ENCODE assay signal across 1 cellular context in the genomic region with DNA sequence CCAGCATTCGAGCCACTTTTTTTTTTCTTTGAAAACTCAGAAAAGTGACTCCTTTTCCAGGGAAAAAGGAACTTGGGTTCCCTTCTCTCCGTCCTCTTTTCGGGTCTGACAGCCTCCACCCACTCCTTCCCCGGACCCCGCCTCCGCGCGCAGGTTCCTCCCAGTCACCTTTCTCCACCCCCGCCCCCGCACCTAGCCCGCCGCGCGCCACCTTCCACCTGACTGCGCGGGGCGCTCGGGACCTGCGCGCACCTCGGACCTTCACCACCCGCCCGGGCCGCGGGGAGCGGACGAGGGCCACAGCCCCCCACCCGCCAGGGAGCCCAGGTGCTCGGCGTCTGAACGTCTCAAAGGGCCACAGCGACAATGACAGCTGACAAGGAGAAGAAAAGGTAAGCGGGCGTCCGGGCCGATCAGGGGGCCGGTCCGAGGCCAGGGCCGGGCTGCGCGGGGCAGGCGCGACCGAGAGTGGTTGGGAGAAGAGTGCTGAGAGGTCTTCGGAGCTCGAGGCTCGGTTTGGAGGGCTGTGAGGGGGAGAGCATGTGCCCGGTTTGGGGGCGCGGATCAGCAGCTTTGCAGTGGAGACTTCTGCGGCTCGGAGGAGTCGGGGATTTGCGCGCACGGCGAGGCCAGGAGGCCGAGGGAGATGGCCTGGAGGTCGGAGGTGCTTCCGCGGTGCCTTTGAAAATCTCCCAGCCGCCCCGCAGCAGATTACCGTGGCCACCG.
TF ChIP-seq lines count a peak whose summit lies in the region.

No MANE protein-coding gene starts in this region.

TF ChIP-seq in HepG2, 621 proteins besides CTCF, POLR2A, EP300 and RAD21 (continued from another document and continues in another):
- no peak for TF ChIP-seq RFX1 (IDR thresholded peaks at IDR 0.05)
- TF ChIP-seq, protein P1, sequence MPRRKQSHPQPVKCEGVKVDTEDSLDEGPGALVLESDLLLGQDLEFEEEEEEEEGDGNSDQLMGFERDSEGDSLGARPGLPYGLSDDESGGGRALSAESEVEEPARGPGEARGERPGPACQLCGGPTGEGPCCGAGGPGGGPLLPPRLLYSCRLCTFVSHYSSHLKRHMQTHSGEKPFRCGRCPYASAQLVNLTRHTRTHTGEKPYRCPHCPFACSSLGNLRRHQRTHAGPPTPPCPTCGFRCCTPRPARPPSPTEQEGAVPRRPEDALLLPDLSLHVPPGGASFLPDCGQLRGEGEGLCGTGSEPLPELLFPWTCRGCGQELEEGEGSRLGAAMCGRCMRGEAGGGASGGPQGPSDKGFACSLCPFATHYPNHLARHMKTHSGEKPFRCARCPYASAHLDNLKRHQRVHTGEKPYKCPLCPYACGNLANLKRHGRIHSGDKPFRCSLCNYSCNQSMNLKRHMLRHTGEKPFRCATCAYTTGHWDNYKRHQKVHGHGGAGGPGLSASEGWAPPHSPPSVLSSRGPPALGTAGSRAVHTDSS (CRISPR knock-in tag; conservative IDR thresholded peaks at IDR 0.05) = peak; percentile 43; the same call in 1 of the 2 replicates
- TF ChIP-seq, protein P2, sequence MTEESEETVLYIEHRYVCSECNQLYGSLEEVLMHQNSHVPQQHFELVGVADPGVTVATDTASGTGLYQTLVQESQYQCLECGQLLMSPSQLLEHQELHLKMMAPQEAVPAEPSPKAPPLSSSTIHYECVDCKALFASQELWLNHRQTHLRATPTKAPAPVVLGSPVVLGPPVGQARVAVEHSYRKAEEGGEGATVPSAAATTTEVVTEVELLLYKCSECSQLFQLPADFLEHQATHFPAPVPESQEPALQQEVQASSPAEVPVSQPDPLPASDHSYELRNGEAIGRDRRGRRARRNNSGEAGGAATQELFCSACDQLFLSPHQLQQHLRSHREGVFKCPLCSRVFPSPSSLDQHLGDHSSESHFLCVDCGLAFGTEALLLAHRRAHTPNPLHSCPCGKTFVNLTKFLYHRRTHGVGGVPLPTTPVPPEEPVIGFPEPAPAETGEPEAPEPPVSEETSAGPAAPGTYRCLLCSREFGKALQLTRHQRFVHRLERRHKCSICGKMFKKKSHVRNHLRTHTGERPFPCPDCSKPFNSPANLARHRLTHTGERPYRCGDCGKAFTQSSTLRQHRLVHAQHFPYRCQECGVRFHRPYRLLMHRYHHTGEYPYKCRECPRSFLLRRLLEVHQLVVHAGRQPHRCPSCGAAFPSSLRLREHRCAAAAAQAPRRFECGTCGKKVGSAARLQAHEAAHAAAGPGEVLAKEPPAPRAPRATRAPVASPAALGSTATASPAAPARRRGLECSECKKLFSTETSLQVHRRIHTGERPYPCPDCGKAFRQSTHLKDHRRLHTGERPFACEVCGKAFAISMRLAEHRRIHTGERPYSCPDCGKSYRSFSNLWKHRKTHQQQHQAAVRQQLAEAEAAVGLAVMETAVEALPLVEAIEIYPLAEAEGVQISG (CRISPR knock-in tag; IDR thresholded peaks at IDR 0.05) = peak; percentile 43
- TF ChIP-seq, protein P3, sequence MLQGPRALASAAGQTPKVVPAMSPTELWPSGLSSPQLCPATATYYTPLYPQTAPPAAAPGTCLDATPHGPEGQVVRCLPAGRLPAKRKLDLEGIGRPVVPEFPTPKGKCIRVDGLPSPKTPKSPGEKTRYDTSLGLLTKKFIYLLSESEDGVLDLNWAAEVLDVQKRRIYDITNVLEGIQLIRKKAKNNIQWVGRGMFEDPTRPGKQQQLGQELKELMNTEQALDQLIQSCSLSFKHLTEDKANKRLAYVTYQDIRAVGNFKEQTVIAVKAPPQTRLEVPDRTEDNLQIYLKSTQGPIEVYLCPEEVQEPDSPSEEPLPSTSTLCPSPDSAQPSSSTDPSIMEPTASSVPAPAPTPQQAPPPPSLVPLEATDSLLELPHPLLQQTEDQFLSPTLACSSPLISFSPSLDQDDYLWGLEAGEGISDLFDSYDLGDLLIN (CRISPR knock-in tag; IDR thresholded peaks at IDR 0.05; ENCODE audit: borderline replicate concordance) = no peak
- TF ChIP-seq PRPF4 (IDR thresholded peaks at IDR 0.05; ENCODE audit: low read depth, low read length, poor library complexity, severe bottlenecking) = no peak
- no peak for TF ChIP-seq THYN1 (CRISPR knock-in tag; IDR thresholded peaks at IDR 0.05; ENCODE audit: borderline replicate concordance, low read depth)
- peak; percentile 80; the same call in 1 of the 2 replicates for TF ChIP-seq SALL2 (CRISPR knock-in tag; IDR thresholded peaks at IDR 0.05)
- TF ChIP-seq SOX13 (IDR thresholded peaks at IDR 0.05) = no peak
- peak in 1 of 2 experiments; percentile 3; a peak in 1 of 4 replicates for TF ChIP-seq SOX13 (CRISPR knock-in tag; conservative IDR thresholded peaks at IDR 0.05 in 1 of 2, IDR thresholded peaks at IDR 0.05 in 1 of 2)
- TF ChIP-seq, protein P4, sequence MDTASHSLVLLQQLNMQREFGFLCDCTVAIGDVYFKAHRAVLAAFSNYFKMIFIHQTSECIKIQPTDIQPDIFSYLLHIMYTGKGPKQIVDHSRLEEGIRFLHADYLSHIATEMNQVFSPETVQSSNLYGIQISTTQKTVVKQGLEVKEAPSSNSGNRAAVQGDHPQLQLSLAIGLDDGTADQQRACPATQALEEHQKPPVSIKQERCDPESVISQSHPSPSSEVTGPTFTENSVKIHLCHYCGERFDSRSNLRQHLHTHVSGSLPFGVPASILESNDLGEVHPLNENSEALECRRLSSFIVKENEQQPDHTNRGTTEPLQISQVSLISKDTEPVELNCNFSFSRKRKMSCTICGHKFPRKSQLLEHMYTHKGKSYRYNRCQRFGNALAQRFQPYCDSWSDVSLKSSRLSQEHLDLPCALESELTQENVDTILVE (CRISPR knock-in tag; IDR thresholded peaks at IDR 0.05) = no peak
- TF ChIP-seq ATF1 (CRISPR knock-in tag; IDR thresholded peaks at IDR 0.05) = no peak
- TF ChIP-seq, protein P5, sequence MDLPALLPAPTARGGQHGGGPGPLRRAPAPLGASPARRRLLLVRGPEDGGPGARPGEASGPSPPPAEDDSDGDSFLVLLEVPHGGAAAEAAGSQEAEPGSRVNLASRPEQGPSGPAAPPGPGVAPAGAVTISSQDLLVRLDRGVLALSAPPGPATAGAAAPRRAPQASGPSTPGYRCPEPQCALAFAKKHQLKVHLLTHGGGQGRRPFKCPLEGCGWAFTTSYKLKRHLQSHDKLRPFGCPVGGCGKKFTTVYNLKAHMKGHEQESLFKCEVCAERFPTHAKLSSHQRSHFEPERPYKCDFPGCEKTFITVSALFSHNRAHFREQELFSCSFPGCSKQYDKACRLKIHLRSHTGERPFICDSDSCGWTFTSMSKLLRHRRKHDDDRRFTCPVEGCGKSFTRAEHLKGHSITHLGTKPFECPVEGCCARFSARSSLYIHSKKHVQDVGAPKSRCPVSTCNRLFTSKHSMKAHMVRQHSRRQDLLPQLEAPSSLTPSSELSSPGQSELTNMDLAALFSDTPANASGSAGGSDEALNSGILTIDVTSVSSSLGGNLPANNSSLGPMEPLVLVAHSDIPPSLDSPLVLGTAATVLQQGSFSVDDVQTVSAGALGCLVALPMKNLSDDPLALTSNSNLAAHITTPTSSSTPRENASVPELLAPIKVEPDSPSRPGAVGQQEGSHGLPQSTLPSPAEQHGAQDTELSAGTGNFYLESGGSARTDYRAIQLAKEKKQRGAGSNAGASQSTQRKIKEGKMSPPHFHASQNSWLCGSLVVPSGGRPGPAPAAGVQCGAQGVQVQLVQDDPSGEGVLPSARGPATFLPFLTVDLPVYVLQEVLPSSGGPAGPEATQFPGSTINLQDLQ (CRISPR knock-in tag; IDR thresholded peaks at IDR 0.05) = peak; percentile 79; the same call in 1 of the 2 replicates
- TF ChIP-seq ZNF557 (CRISPR knock-in tag; IDR thresholded peaks at IDR 0.05) = peak; percentile 81
- TF ChIP-seq PITX1 (CRISPR knock-in tag; IDR thresholded peaks at IDR 0.05) = no peak; the same call in none of the 2 replicates
- peak; percentile 85 for TF ChIP-seq POLR2G (IDR thresholded peaks at IDR 0.05; ENCODE audit: low read depth, low read length)
- peak; percentile 63 for TF ChIP-seq RXRA (CRISPR knock-in tag; IDR thresholded peaks at IDR 0.05)
- TF ChIP-seq, protein P6, sequence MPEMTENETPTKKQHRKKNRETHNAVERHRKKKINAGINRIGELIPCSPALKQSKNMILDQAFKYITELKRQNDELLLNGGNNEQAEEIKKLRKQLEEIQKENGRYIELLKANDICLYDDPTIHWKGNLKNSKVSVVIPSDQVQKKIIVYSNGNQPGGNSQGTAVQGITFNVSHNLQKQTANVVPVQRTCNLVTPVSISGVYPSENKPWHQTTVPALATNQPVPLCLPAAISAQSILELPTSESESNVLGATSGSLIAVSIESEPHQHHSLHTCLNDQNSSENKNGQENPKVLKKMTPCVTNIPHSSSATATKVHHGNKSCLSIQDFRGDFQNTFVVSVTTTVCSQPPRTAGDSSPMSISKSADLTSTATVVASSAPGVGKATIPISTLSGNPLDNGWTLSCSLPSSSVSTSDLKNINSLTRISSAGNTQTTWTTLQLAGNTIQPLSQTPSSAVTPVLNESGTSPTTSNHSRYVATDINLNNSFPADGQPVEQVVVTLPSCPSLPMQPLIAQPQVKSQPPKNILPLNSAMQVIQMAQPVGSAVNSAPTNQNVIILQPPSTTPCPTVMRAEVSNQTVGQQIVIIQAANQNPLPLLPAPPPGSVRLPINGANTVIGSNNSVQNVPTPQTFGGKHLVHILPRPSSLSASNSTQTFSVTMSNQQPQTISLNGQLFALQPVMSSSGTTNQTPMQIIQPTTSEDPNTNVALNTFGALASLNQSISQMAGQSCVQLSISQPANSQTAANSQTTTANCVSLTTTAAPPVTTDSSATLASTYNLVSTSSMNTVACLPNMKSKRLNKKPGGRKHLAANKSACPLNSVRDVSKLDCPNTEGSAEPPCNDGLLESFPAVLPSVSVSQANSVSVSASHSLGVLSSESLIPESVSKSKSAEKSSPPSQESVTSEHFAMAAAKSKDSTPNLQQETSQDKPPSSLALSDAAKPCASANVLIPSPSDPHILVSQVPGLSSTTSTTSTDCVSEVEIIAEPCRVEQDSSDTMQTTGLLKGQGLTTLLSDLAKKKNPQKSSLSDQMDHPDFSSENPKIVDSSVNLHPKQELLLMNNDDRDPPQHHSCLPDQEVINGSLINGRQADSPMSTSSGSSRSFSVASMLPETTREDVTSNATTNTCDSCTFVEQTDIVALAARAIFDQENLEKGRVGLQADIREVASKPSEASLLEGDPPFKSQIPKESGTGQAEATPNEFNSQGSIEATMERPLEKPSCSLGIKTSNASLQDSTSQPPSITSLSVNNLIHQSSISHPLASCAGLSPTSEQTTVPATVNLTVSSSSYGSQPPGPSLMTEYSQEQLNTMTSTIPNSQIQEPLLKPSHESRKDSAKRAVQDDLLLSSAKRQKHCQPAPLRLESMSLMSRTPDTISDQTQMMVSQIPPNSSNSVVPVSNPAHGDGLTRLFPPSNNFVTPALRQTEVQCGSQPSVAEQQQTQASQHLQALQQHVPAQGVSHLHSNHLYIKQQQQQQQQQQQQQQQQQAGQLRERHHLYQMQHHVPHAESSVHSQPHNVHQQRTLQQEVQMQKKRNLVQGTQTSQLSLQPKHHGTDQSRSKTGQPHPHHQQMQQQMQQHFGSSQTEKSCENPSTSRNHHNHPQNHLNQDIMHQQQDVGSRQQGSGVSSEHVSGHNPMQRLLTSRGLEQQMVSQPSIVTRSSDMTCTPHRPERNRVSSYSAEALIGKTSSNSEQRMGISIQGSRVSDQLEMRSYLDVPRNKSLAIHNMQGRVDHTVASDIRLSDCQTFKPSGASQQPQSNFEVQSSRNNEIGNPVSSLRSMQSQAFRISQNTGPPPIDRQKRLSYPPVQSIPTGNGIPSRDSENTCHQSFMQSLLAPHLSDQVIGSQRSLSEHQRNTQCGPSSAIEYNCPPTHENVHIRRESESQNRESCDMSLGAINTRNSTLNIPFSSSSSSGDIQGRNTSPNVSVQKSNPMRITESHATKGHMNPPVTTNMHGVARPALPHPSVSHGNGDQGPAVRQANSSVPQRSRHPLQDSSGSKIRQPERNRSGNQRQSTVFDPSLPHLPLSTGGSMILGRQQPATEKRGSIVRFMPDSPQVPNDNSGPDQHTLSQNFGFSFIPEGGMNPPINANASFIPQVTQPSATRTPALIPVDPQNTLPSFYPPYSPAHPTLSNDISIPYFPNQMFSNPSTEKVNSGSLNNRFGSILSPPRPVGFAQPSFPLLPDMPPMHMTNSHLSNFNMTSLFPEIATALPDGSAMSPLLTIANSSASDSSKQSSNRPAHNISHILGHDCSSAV (CRISPR knock-in tag; IDR thresholded peaks at IDR 0.05; ENCODE audit: borderline replicate concordance) = no peak
- no peak for TF ChIP-seq CAMTA2 (CRISPR knock-in tag; IDR thresholded peaks at IDR 0.05; ENCODE audit: borderline replicate concordance)
- TF ChIP-seq, protein P7, sequence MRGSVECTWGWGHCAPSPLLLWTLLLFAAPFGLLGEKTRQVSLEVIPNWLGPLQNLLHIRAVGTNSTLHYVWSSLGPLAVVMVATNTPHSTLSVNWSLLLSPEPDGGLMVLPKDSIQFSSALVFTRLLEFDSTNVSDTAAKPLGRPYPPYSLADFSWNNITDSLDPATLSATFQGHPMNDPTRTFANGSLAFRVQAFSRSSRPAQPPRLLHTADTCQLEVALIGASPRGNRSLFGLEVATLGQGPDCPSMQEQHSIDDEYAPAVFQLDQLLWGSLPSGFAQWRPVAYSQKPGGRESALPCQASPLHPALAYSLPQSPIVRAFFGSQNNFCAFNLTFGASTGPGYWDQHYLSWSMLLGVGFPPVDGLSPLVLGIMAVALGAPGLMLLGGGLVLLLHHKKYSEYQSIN (CRISPR knock-in tag; IDR thresholded peaks at IDR 0.05; ENCODE audit: borderline replicate concordance) = no peak
- peak; percentile 37 for TF ChIP-seq YY1 (IDR thresholded peaks at IDR 0.05; ENCODE audit: insufficient read depth, insufficient replicate concordance, low read depth, low read length)
- TF ChIP-seq U2AF1 (optimal IDR thresholded peaks at IDR 0.05; ENCODE audit: low read depth, low read length) = peak; percentile 79
- TF ChIP-seq, protein P8, sequence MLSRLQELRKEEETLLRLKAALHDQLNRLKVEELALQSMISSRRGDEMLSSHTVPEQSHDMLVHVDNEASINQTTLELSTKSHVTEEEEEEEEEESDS (CRISPR knock-in tag; IDR thresholded peaks at IDR 0.05; ENCODE audit: borderline replicate concordance) = no peak
- TF ChIP-seq ZSCAN25 (CRISPR knock-in tag; IDR thresholded peaks at IDR 0.05) = 0 out of 2 replicates have a peak, but pooled peaks have one; percentile 6
- TF ChIP-seq MED1 (CRISPR knock-in tag; IDR thresholded peaks at IDR 0.05) = peak; percentile 58
